In the genomic region with DNA sequence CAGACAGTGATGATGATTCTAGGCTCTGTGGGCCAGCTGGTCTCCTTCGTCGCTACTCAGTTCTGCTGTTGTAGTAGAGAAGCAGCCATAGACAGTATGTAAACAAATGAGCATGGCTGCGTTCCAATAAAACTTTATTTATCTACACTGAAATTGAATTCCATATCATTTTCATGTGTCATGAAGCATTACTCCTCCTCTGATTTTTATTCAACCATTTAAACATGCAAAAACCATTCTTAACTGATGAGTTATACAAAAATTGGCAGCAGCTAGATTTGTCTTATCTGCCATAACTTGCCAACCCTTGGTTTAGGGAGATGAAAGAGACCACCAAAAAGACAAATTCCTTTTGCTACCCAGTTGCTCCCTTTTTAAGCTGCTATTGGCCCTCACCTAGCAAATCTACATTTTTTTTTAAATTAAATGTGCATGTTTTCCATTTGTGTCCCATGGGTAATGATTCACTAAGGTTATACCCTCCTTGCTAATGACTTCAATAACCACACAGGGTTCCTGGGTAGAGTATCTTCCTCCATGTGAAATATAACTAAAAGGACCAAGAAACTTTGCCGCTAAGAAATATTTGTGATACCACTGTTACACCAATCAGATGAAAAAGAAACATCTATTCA, we compare ENCODE assay signal across 1 cellular context.
A peak's percentile ranks its signal among the peaks of the same experiment; 100 is the strongest.
TF ChIP-seq lines count a peak whose summit lies in the region.

No MANE protein-coding gene starts in this region.

TF ChIP-seq in K562, 482 proteins besides CTCF, POLR2A, EP300 and RAD21 (continued from another document):
- TF ChIP-seq ZBTB40 (IDR thresholded peaks at IDR 0.05) (peak; percentile 65), ZBTB40 (CRISPR knock-in tag; IDR thresholded peaks at IDR 0.05) (no peak), ZNF24 (IDR thresholded peaks at IDR 0.05) (no peak)
